Comparison of ENCODE assay signal across 30 cellular contexts in genomic region chr1:26368006-26368405, GRCh38. TPM values are rescaled to one million over a fixed set of nuclear protein-coding genes. Genes with fewer than 3 reads are reported as not detected.
"Had no signal": no experiment of that assay in that cellular context is flagged by ENCODE, and none has a peak within 500 bp of the region (broad histone marks: within the 10 kb centered on the region; RNA-seq: fewer than 3 reads in every experiment).

No MANE protein-coding gene starts in this region.

- H3K27ac Mint-ChIP-seq: endodermal cell; memory B cell; T-helper 2 cell treated with Interferon-gamma antibody and Interleukin-4, amounts not matched to agents 5 μg/mL and 100 μg/mL, for 36 hours had no signal

- H3K9me3 ChIP-seq: breast epithelium, heart left ventricle, right atrium auricular region, testis, transverse colon had no signal

- H3K36me3 ChIP-seq: breast epithelium, heart left ventricle, right atrium auricular region, transverse colon had no signal

- H3K27ac ChIP-seq: breast epithelium, heart left ventricle, right atrium auricular region, testis, transverse colon had no signal

- H3K4me3 Mint-ChIP-seq: endodermal cell; memory B cell; naive thymus-derived CD4-positive, alpha-beta T cell; T-helper 2 cell treated with Interferon-gamma antibody and Interleukin-4, amounts not matched to agents 5 μg/mL and 100 μg/mL, for 36 hours had no signal

- ATAC-seq: esophagus mucosa; heart left ventricle; naive thymus-derived CD4-positive, alpha-beta T cell; stimulated activated naive CD8-positive, alpha-beta T cell treated with anti-CD3 and anti-CD28 coated beads, Interleukin-15, Interleukin-2, amounts not matched to agents 100 U/mL and 50 U/mL, for 24 hours had no signal

- H3K4me3 ChIP-seq: breast epithelium, heart left ventricle, right atrium auricular region, testis, transverse colon had no signal

- H3K4me1 ChIP-seq: breast epithelium, right atrium auricular region, testis, transverse colon had no signal

- H3K27me3 ChIP-seq: right atrium auricular region, testis had no signal

- H3K36me3 Mint-ChIP-seq: memory B cell had no signal

- DNase-seq: activated CD4-positive, alpha-beta T cell treated with anti-CD3 and anti-CD28 coated beads for 4 hours; activated CD4-positive, alpha-beta T cell treated with anti-CD3 and anti-CD28 coated beads, Interleukin-2, amount 50 U/mL, for 48 hours; activated CD4-positive, CD25-positive, alpha-beta regulatory T cell; activated effector memory CD4-positive, alpha-beta T cell treated with Interleukin-2 at 50 U/mL for 16 hours; activated naive CD4-positive, alpha-beta T cell treated with Interleukin-2 at 50 U/mL for 16 hours; amygdala; central memory CD4-positive, alpha-beta T cell; endodermal cell; foreskin fibroblast; heart left ventricle; hypothalamus; midbrain; naive thymus-derived CD4-positive, alpha-beta T cell; stimulated activated CD4-positive, alpha-beta T cell treated with anti-CD3 and anti-CD28 coated beads, Interleukin-12 subunit alpha, Interleukin-12 subunit beta, amount 100 ng/mL, for 4 hours; stimulated activated CD4-positive, alpha-beta T cell treated with anti-CD3 and anti-CD28 coated beads, Interleukin-4, amount 100 ng/mL, for 1 hour; stimulated activated naive CD8-positive, alpha-beta T cell treated with anti-CD3 and anti-CD28 coated beads, Interleukin-15, Interleukin-2, amounts not matched to agents 100 U/mL and 50 U/mL, for 24 hours; T-helper 1 cell; testis; transverse colon had no signal

RNA-seq across cellular contexts. Expression of gene ZNF683, which starts 4.5 kb away (rescaled TPM):
- total RNA-seq: endodermal cell, esophagus mucosa, kidney epithelial cell, lower leg skin, omental fat pad, pulmonary artery endothelial cell, right atrium auricular region, skeletal muscle tissue, transverse colon, urinary bladder had no signal
- polyA plus RNA-seq: naive thymus-derived CD4-positive, alpha-beta T cell had no signal

RNA-seq across cellular contexts. Expression of gene CRYBG2, which starts 14.1 kb away (rescaled TPM):
- total RNA-seq: omental fat pad, pulmonary artery endothelial cell, right atrium auricular region, skeletal muscle tissue had no signal
- polyA plus RNA-seq: heart left ventricle had no signal

RNA-seq across cellular contexts. Expression of gene LIN28A, which starts 42.6 kb away (rescaled TPM):
- total RNA-seq: breast epithelium; esophagus mucosa; kidney epithelial cell; lower leg skin; naive thymus-derived CD4-positive, alpha-beta T cell; omental fat pad; pulmonary artery endothelial cell; right atrium auricular region; skeletal muscle tissue; transverse colon; urinary bladder had no signal
- polyA plus RNA-seq: heart left ventricle; naive thymus-derived CD4-positive, alpha-beta T cell; urinary bladder had no signal

RNA-seq across cellular contexts. Expression of gene CD52, which starts 50.2 kb away (rescaled TPM):
- total RNA-seq: kidney epithelial cell, pulmonary artery endothelial cell, skeletal muscle tissue had no signal
